18 cellular contexts compared by ENCODE assay signal in the genomic region with DNA sequence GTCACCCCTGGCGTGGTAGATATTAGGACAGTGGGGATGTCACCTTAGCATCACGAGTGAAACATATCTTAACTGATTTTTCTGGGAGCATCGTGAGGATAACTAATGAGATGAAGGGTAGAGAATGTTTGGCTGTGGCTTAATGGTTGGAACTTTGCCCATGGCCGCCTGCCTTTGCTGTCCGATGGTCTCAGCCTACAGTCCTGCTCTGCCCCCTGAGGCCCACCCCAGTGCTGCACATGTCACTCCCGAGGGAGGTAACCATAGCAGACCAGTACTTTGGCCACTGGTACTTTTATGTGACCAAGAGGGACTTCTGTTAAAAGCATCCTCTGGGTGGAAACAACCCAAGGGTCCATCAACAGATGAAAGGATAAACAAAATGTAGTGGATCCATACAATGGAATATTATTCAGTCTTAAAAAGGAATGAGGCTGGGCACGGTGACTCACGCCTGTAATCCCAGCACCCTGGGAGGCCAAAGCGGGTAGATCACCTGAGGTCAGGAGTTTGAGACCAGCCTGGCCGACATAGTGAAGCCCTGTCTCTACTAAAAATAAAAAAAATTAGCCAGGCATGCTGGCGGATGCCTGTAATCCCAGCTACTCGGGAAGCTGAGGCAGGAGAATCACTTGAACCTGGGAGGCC. TPM values are rescaled to one million over a fixed set of nuclear protein-coding genes. Genes with fewer than 3 reads are reported as not detected.
DNase-seq lines count a peak whose midpoint lies in the region; ATAC-seq, FAIRE-seq and TF ChIP-seq lines count a peak whose summit lies in the region.
"Had no signal": no experiment of that assay in that cellular context is flagged by ENCODE, and none has a peak within 500 bp of the region (broad histone marks: within the 10 kb centered on the region; RNA-seq: fewer than 3 reads in every experiment).

No MANE protein-coding gene starts in this region.

- no peak overlapping the region for H4K5ac ChIP-seq in H1 (ENCODE audit: insufficient read length, low read depth, low read length)

- no peak overlapping the region for H2BK120ac ChIP-seq in H1 (replicated peaks; ENCODE audit: low read depth, low read length)

- H3K9me3 ChIP-seq in H1 (ENCODE audit: insufficient read depth in 2 of 2, low read depth in 1 of 2, low read length in 1 of 2), result no peaks in the 10 kb centered on the region
- H3K9me3 ChIP-seq in stomach smooth muscle (ENCODE audit: control insufficient read depth in 2 of 2, low read length in 2 of 2), result no peaks in the 10 kb centered on the region
- no peaks in the 10 kb centered on the region for H3K9me3 ChIP-seq in MG63
- H3K9me3 ChIP-seq: upper lobe of left lung had no signal

- FAIRE-seq in H1 (lab: Jason Lieb, UNC), result no peak

- H3K36me3 Mint-ChIP-seq in activated naive CD4-positive, alpha-beta T cell treated with anti-CD3 and anti-CD28 coated beads, Interleukin-2, amount 50 U/mL, for 24 hours, result peaks cover 7% of the 10 kb centered on the region
- H3K36me3 Mint-ChIP-seq: naive B cell had no signal

- H3K4me1 Mint-ChIP-seq in activated naive CD4-positive, alpha-beta T cell treated with anti-CD3 and anti-CD28 coated beads, Interleukin-2, amount 50 U/mL, for 24 hours, result peaks cover 64% of the 10 kb centered on the region

- no peak overlapping the region for H3K4me2 ChIP-seq in H1 (ENCODE audit: insufficient read depth in 1 of 2, low read depth in 2 of 2, low read length in 2 of 2)

- peak overlapping the region; percentile 27 for H3K4me3 Mint-ChIP-seq in activated naive CD4-positive, alpha-beta T cell treated with anti-CD3 and anti-CD28 coated beads, Interleukin-2, amount 50 U/mL, for 24 hours
- H3K4me3 Mint-ChIP-seq: naive B cell had no signal

- H2AK5ac ChIP-seq in H1 (ENCODE audit: low read depth, low read length), result no peak overlapping the region

- H3K27me3 ChIP-seq in H1 (replicated peaks in 1 of 4; ENCODE audit: control insufficient read depth in 3 of 4, extremely low read depth in 1 of 4, insufficient read depth in 3 of 4, low read length in 3 of 4) (no peaks in the 10 kb centered on the region), stomach smooth muscle (ENCODE audit: control insufficient read depth in 1 of 2, insufficient read depth in 2 of 2, low read length in 2 of 2) (no peaks in the 10 kb centered on the region), MG63 (no peaks in the 10 kb centered on the region)
- H3K27me3 ChIP-seq: upper lobe of left lung had no signal

- H2BK20ac ChIP-seq in H1 (ENCODE audit: low read length), result no peak overlapping the region

- TF ChIP-seq POLR2A in H1 (IDR thresholded peaks at IDR 0.05; ENCODE audit: control extremely low read depth in 1 of 2, low read depth in 2 of 2, low read length in 2 of 2), result no peak

- no peak overlapping the region for H3K14ac ChIP-seq in H1 (ENCODE audit: insufficient read length)

- H2BK12ac ChIP-seq in H1 (ENCODE audit: low read depth, low read length), result no peak overlapping the region

- H2BK5ac ChIP-seq in H1 (ENCODE audit: low read depth, low read length), result no peak overlapping the region

- CTCF ChIA-PET in RWPE1 (lab: Yijun Ruan, JAX) (no interaction called here), H1 (lab: Charles Lee; ENCODE audit: partially characterized antibody) (interaction anchor here (0.7 to 5.1 kb wide), 11 partner anchors 9 to 120 kb away, joined by 3 to 24 read pairs (median 5); no protein-coding TSS in a partner anchor)

- H3K4me1 ChIP-seq in H1 (replicated peaks in 1 of 4; ENCODE audit: control insufficient read depth in 3 of 4, insufficient read depth in 4 of 4, low read length in 3 of 4), result peaks cover 2 to 12% (median 6%) of the 10 kb centered on the region in 4 experiments; a peak in 5 of 7 replicates
- peaks cover 49% of the 10 kb centered on the region for H3K4me1 ChIP-seq in stomach smooth muscle (ENCODE audit: control insufficient read depth, insufficient read depth, low read length)

- WGBS in H1 (ENCODE audit: extremely low coverage in 1 of 2, insufficient coverage in 1 of 2, insufficient read length in 1 of 2, insufficient replicate concordance in 2 of 2, low coverage in 1 of 2, low lambda C conversion rate in 2 of 2, missing lambda C conversion rate in 1 of 2), 2 experiments, result 92% methylated on average over 12 of the region's 12 CpGs; no CpG with 5 or more reads in 1 of the 2 experiments

- no peak for DNase-seq in activated naive CD4-positive, alpha-beta T cell treated with Interleukin-2 at 50 U/mL for 16 hours
- DNase-seq in RWPE1 (ENCODE audit: low spot score) (no peak), H1 (ENCODE audit: low read depth in 1 of 2, low spot score in 2 of 2) (no peak), MG63 (no peak), D341Med (ENCODE audit: low spot score) (no peak)
- DNase-seq: activated CD4-positive, CD25-positive, alpha-beta regulatory T cell; amniotic stem cell; cortex of kidney; naive B cell; NCI-H2029 treated with DMSO at 0.1 percent for 48 hours; NCI-H524; PC-3; stimulated activated CD4-positive, alpha-beta T cell treated with anti-CD3 and anti-CD28 coated beads, Interleukin-2, amount 100 ng/mL, for 24 hours; upper lobe of left lung had no signal

- no peaks in the 10 kb centered on the region for H3K27me3 Mint-ChIP-seq in activated naive CD4-positive, alpha-beta T cell treated with anti-CD3 and anti-CD28 coated beads, Interleukin-2, amount 50 U/mL, for 24 hours
- H3K27me3 Mint-ChIP-seq: naive B cell had no signal

- H3K9ac ChIP-seq in H1 (replicated peaks in 1 of 4; ENCODE audit: extremely low read depth in 1 of 4, low read depth in 3 of 4, low read length in 3 of 4) (no peak overlapping the region), stomach smooth muscle (ENCODE audit: low read length in 2 of 2) (no peak overlapping the region)

- H2AFZ ChIP-seq in H1 (ENCODE audit: low read length), result no peak overlapping the region

- no peak overlapping the region for H4K91ac ChIP-seq in H1 (replicated peaks; ENCODE audit: insufficient read length, low read length)

- H3K27ac ChIP-seq in RWPE1 (peak overlapping the region; percentile 68), H1 (ENCODE audit: low read depth, low read length) (no peak overlapping the region), stomach smooth muscle (ENCODE audit: low read length) (peak overlapping the region; percentile 3)

- ATAC-seq in HG02798 (IDR thresholded peaks at IDR 0.05; ENCODE audit: poor library complexity, unreplicated experiment), result no peak
- ATAC-seq: PC-3 had no signal

- no peak overlapping the region for H3K4ac ChIP-seq in H1 (replicated peaks; ENCODE audit: insufficient read length, low read depth, low read length)

- TF ChIP-seq CTCF in RWPE1 (conservative IDR thresholded peaks at IDR 0.05; ENCODE audit: low read depth), result no peak
- peak; percentile 33 to 36 (median 36) for TF ChIP-seq CTCF in H1 (IDR thresholded peaks at IDR 0.05; ENCODE audit: control extremely low read depth in 1 of 3, insufficient read depth in 1 of 3, low read depth in 1 of 3, low read length in 3 of 3)

- TF ChIP-seq EP300 in H1 (IDR thresholded peaks at IDR 0.05; ENCODE audit: borderline replicate concordance in 1 of 2, low read depth in 2 of 2, low read length in 2 of 2), result no peak

- peaks cover 0 to 56% of the 10 kb centered on the region in 2 experiments; a peak in 2 of 4 replicates for H3K79me2 ChIP-seq in H1 (ENCODE audit: control insufficient read depth in 1 of 2, insufficient read depth in 2 of 2, low read length in 2 of 2)

- no peak overlapping the region; the same call in 1 of the 2 replicates for H4K8ac ChIP-seq in H1 (ENCODE audit: extremely low read depth, insufficient read depth, low read length)

- TF ChIP-seq RAD21 in H1 (IDR thresholded peaks at IDR 0.05 in 1 of 2, conservative IDR thresholded peaks at IDR 0.05 in 1 of 2; ENCODE audit: low read depth in 2 of 2, low read length in 2 of 2), result peak; percentile 52 to 62

- no peak overlapping the region for H3K18ac ChIP-seq in H1 (ENCODE audit: extremely low read depth, low read length)

- H3K36me3 ChIP-seq in H1 (ENCODE audit: control insufficient read depth in 2 of 4, insufficient read depth in 4 of 4, low read length in 3 of 4), result peaks cover 2 to 9% (median 8%) of the 10 kb centered on the region in 4 experiments; a peak in 4 of 8 replicates
- H3K36me3 ChIP-seq in stomach smooth muscle (ENCODE audit: control insufficient read depth in 2 of 2, insufficient read depth in 2 of 2, low read length in 2 of 2), result peaks cover 2% of the 10 kb centered on the region in 2 donors
- peaks cover 16% of the 10 kb centered on the region for H3K36me3 ChIP-seq in MG63

- H3K23ac ChIP-seq in H1 (ENCODE audit: insufficient read length), result no peak overlapping the region

- H3K79me1 ChIP-seq in H1 (ENCODE audit: low read depth, low read length), result peaks cover 6% of the 10 kb centered on the region

- H4K20me1 ChIP-seq in H1 (replicated peaks in 1 of 2; ENCODE audit: control insufficient read depth in 1 of 2, insufficient read depth in 2 of 2, low read length in 2 of 2), result peaks cover 3 to 6% of the 10 kb centered on the region in 2 experiments

- no peaks in the 10 kb centered on the region for H3K23me2 ChIP-seq in H1 (ENCODE audit: low read depth, low read length)

- H3K27ac Mint-ChIP-seq in activated naive CD4-positive, alpha-beta T cell treated with anti-CD3 and anti-CD28 coated beads, Interleukin-2, amount 50 U/mL, for 24 hours, result peak overlapping the region; percentile 60

- no peak overlapping the region for H2BK15ac ChIP-seq in H1 (ENCODE audit: low read length)

- no peaks in the 10 kb centered on the region for H3K9me3 Mint-ChIP-seq in activated naive CD4-positive, alpha-beta T cell treated with anti-CD3 and anti-CD28 coated beads, Interleukin-2, amount 50 U/mL, for 24 hours
- H3K9me3 Mint-ChIP-seq: naive B cell had no signal

- H3K4me3 ChIP-seq in H1 (ENCODE audit: extremely low read depth in 1 of 4, insufficient read depth in 2 of 4, low read depth in 3 of 4, low read length in 4 of 4) (no peak overlapping the region), stomach smooth muscle (ENCODE audit: low read length in 2 of 2) (no peak overlapping the region), MG63 (no peak overlapping the region)
- H3K4me3 ChIP-seq: upper lobe of left lung had no signal

- POLR2A ChIA-PET in RWPE1 (lab: Yijun Ruan, JAX; ENCODE audit: low non-redundant PET) (interaction anchor here (0.6 kb wide), 1 partner anchor 403 kb away, joined by 5 read pairs; no protein-coding TSS in a partner anchor), H1 (lab: Charles Lee; ENCODE audit: partially characterized antibody) (no interaction called here)

- H3K56ac ChIP-seq in H1 (replicated peaks; ENCODE audit: insufficient read length, low read depth, low read length), result no peak overlapping the region

RNA-seq across cellular contexts. Expression of a gene that starts 58.4 kb away (rescaled TPM):
- not detected in 2 replicates for total RNA-seq in H1 (2021; fragmentation: NEBNext Ultra II Directional; extraction: Animal tissue kit (Norgen Biotek cat#: 25700))
- 0.06 TPM in 1 of 2 replicates, not detected in the other for polyA plus RNA-seq in H1 (2011; rRNA removed)
- polyA plus RNA-seq in H1 (2011; cell fraction: cytosol; rRNA removed), result 0.06 TPM
- polyA plus RNA-seq in H1 (2011; cell fraction: nucleus; rRNA removed), result 0.06 TPM
- polyA plus RNA-seq in H1 (2012, experiment 1 of 2), result 0.13 to 0.33 TPM (median 0.20 TPM) in 4 replicates
- not detected for polyA plus RNA-seq in H1 (2012, experiment 2 of 2)
- polyA plus RNA-seq in H1 (2013, experiment 1 of 2), result 0.04 TPM
- 0.04 TPM for polyA plus RNA-seq in H1 (2013, experiment 2 of 2)
- not detected in 2 replicates for polyA minus RNA-seq in H1 (2011; rRNA and poly(A)+ RNA removed)
- not detected for polyA minus RNA-seq in H1 (2011; cell fraction: cytosol; rRNA and poly(A)+ RNA removed)
- not detected for polyA minus RNA-seq in H1 (2011; cell fraction: nucleus; rRNA and poly(A)+ RNA removed)
- not detected in 2 replicates for total RNA-seq in MG63 (2014; rRNA removed; shearing (Covaris generic); ENCODE audit: low replicate concordance)
- total RNA-seq: MCF 10A had no signal
